ENCODE assay signal across 1 cellular context in genomic region chr5:108531367-108532211, GRCh38.
TF ChIP-seq lines count a peak whose summit lies in the region.

No MANE protein-coding gene starts in this region.

TF ChIP-seq in K562, 482 proteins besides CTCF, POLR2A, EP300 and RAD21 (continued from another document and continues in another):
- TF ChIP-seq, protein P1, sequence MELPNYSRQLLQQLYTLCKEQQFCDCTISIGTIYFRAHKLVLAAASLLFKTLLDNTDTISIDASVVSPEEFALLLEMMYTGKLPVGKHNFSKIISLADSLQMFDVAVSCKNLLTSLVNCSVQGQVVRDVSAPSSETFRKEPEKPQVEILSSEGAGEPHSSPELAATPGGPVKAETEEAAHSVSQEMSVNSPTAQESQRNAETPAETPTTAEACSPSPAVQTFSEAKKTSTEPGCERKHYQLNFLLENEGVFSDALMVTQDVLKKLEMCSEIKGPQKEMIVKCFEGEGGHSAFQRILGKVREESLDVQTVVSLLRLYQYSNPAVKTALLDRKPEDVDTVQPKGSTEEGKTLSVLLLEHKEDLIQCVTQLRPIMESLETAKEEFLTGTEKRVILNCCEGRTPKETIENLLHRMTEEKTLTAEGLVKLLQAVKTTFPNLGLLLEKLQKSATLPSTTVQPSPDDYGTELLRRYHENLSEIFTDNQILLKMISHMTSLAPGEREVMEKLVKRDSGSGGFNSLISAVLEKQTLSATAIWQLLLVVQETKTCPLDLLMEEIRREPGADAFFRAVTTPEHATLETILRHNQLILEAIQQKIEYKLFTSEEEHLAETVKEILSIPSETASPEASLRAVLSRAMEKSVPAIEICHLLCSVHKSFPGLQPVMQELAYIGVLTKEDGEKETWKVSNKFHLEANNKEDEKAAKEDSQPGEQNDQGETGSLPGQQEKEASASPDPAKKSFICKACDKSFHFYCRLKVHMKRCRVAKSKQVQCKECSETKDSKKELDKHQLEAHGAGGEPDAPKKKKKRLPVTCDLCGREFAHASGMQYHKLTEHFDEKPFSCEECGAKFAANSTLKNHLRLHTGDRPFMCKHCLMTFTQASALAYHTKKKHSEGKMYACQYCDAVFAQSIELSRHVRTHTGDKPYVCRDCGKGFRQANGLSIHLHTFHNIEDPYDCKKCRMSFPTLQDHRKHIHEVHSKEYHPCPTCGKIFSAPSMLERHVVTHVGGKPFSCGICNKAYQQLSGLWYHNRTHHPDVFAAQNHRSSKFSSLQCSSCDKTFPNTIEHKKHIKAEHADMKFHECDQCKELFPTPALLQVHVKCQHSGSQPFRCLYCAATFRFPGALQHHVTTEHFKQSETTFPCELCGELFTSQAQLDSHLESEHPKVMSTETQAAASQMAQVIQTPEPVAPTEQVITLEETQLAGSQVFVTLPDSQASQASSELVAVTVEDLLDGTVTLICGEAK (IDR thresholded peaks at IDR 0.05) = no peak
- TF ChIP-seq, protein P1 (CRISPR knock-in tag; IDR thresholded peaks at IDR 0.05) = peak; percentile 37; the same call in 1 of the 2 replicates
- TF ChIP-seq SIX5 (IDR thresholded peaks at IDR 0.05; ENCODE audit: borderline replicate concordance in 1 of 2, insufficient read depth in 1 of 2, low read depth in 1 of 2, low read length in 2 of 2) = no peak
- no peak for TF ChIP-seq SIRT6 (IDR thresholded peaks at IDR 0.05; ENCODE audit: low read depth, low read length)
- TF ChIP-seq MIER1 (IDR thresholded peaks at IDR 0.05; ENCODE audit: low read depth) = no peak
- TF ChIP-seq, protein P2, sequence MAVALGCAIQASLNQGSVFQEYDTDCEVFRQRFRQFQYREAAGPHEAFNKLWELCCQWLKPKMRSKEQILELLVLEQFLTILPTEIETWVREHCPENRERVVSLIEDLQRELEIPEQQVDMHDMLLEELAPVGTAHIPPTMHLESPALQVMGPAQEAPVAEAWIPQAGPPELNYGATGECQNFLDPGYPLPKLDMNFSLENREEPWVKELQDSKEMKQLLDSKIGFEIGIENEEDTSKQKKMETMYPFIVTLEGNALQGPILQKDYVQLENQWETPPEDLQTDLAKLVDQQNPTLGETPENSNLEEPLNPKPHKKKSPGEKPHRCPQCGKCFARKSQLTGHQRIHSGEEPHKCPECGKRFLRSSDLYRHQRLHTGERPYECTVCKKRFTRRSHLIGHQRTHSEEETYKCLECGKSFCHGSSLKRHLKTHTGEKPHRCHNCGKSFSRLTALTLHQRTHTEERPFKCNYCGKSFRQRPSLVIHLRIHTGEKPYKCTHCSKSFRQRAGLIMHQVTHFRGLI (CRISPR knock-in tag; IDR thresholded peaks at IDR 0.05) = peak; percentile 99
- TF ChIP-seq, protein P3, sequence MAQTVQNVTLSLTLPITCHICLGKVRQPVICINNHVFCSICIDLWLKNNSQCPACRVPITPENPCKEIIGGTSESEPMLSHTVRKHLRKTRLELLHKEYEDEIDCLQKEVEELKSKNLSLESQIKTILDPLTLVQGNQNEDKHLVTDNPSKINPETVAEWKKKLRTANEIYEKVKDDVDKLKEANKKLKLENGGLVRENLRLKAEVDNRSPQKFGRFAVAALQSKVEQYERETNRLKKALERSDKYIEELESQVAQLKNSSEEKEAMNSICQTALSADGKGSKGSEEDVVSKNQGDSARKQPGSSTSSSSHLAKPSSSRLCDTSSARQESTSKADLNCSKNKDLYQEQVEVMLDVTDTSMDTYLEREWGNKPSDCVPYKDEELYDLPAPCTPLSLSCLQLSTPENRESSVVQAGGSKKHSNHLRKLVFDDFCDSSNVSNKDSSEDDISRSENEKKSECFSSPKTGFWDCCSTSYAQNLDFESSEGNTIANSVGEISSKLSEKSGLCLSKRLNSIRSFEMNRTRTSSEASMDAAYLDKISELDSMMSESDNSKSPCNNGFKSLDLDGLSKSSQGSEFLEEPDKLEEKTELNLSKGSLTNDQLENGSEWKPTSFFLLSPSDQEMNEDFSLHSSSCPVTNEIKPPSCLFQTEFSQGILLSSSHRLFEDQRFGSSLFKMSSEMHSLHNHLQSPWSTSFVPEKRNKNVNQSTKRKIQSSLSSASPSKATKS (CRISPR knock-in tag; IDR thresholded peaks at IDR 0.05) = peak; percentile 98
- peak; percentile 98 for TF ChIP-seq ARID1B (IDR thresholded peaks at IDR 0.05)
- peak; percentile 95 for TF ChIP-seq SMARCA4 (IDR thresholded peaks at IDR 0.05)
- TF ChIP-seq CEBPB (tag; IDR thresholded peaks at IDR 0.05) = peak; percentile 78
- TF ChIP-seq U2AF2 (optimal IDR thresholded peaks at IDR 0.05; ENCODE audit: low read depth, low read length) = no peak
- TF ChIP-seq ZSCAN29 (IDR thresholded peaks at IDR 0.05) = no peak
- peak; percentile 99 for TF ChIP-seq HBP1 (CRISPR knock-in tag; IDR thresholded peaks at IDR 0.05)
- TF ChIP-seq SAP30 (IDR thresholded peaks at IDR 0.05; ENCODE audit: borderline replicate concordance, insufficient read depth, low read depth, low read length, poor library complexity, severe bottlenecking) = no peak
- no peak for TF ChIP-seq SREBF1 (IDR thresholded peaks at IDR 0.05; ENCODE audit: borderline replicate concordance, low read depth, low read length)
- no peak for TF ChIP-seq RB1 (IDR thresholded peaks at IDR 0.05; ENCODE audit: low read depth)
- TF ChIP-seq MCM3 (IDR thresholded peaks at IDR 0.05) = no peak
- TF ChIP-seq, protein P4, sequence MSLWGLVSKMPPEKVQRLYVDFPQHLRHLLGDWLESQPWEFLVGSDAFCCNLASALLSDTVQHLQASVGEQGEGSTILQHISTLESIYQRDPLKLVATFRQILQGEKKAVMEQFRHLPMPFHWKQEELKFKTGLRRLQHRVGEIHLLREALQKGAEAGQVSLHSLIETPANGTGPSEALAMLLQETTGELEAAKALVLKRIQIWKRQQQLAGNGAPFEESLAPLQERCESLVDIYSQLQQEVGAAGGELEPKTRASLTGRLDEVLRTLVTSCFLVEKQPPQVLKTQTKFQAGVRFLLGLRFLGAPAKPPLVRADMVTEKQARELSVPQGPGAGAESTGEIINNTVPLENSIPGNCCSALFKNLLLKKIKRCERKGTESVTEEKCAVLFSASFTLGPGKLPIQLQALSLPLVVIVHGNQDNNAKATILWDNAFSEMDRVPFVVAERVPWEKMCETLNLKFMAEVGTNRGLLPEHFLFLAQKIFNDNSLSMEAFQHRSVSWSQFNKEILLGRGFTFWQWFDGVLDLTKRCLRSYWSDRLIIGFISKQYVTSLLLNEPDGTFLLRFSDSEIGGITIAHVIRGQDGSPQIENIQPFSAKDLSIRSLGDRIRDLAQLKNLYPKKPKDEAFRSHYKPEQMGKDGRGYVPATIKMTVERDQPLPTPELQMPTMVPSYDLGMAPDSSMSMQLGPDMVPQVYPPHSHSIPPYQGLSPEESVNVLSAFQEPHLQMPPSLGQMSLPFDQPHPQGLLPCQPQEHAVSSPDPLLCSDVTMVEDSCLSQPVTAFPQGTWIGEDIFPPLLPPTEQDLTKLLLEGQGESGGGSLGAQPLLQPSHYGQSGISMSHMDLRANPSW (CRISPR knock-in tag; IDR thresholded peaks at IDR 0.05) = no peak
- TF ChIP-seq TRIM24 (IDR thresholded peaks at IDR 0.05) = peak; percentile 97 to 99
- TF ChIP-seq ZNF77 (CRISPR knock-in tag; IDR thresholded peaks at IDR 0.05) = peak; percentile 92
- TF ChIP-seq CBX8 (IDR thresholded peaks at IDR 0.05; ENCODE audit: borderline replicate concordance, extremely low read depth, low read depth, low read length, poor library complexity, severe bottlenecking) = no peak
- TF ChIP-seq WHSC1 (IDR thresholded peaks at IDR 0.05; ENCODE audit: low read length) = no peak
- TF ChIP-seq, protein P5, sequence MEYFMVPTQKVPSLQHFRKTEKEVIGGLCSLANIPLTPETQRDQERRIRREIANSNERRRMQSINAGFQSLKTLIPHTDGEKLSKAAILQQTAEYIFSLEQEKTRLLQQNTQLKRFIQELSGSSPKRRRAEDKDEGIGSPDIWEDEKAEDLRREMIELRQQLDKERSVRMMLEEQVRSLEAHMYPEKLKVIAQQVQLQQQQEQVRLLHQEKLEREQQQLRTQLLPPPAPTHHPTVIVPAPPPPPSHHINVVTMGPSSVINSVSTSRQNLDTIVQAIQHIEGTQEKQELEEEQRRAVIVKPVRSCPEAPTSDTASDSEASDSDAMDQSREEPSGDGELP (CRISPR knock-in tag; IDR thresholded peaks at IDR 0.05; ENCODE audit: borderline replicate concordance) = peak; percentile 44
- peak; percentile 94 for TF ChIP-seq TFE3 (CRISPR knock-in tag; IDR thresholded peaks at IDR 0.05)
- no peak for TF ChIP-seq TBP (optimal IDR thresholded peaks at IDR 0.05; ENCODE audit: low read depth, low read length)
- peak; percentile 100 for TF ChIP-seq MECOM (CRISPR knock-in tag; IDR thresholded peaks at IDR 0.05)
- TF ChIP-seq TAF15 (IDR thresholded peaks at IDR 0.05; ENCODE audit: low read depth, low read length) = no peak
- TF ChIP-seq ELF4 (CRISPR knock-in tag; IDR thresholded peaks at IDR 0.05) = peak; percentile 100
- TF ChIP-seq, protein P6, sequence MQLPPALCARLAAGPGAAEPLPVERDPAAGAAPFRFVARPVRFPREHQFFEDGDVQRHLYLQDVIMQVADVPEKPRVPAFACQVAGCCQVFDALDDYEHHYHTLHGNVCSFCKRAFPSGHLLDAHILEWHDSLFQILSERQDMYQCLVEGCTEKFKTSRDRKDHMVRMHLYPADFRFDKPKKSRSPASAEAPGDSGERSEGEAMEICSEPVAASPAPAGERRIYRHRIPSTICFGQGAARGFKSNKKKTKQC (CRISPR knock-in tag; IDR thresholded peaks at IDR 0.05) = no peak
- no peak for TF ChIP-seq PCBP2 (IDR thresholded peaks at IDR 0.05; ENCODE audit: low read depth, low read length, poor library complexity, severe bottlenecking)
- TF ChIP-seq CBFB (CRISPR knock-in tag; IDR thresholded peaks at IDR 0.05) = no peak
- TF ChIP-seq EHMT2 (IDR thresholded peaks at IDR 0.05) = peak; percentile 36; the same call in 1 of the 2 replicates
- TF ChIP-seq SAFB2 (IDR thresholded peaks at IDR 0.05; ENCODE audit: borderline replicate concordance, low read depth, low read length, severe bottlenecking) = no peak
- TF ChIP-seq, protein P7, sequence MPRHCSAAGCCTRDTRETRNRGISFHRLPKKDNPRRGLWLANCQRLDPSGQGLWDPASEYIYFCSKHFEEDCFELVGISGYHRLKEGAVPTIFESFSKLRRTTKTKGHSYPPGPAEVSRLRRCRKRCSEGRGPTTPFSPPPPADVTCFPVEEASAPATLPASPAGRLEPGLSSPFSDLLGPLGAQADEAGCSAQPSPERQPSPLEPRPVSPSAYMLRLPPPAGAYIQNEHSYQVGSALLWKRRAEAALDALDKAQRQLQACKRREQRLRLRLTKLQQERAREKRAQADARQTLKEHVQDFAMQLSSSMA (CRISPR knock-in tag; IDR thresholded peaks at IDR 0.05) = peak; percentile 83; the same call in 1 of the 2 replicates
- TF ChIP-seq ZSCAN32 (CRISPR knock-in tag; IDR thresholded peaks at IDR 0.05) = peak; percentile 98
- TF ChIP-seq EGR1 (conservative IDR thresholded peaks at IDR 0.05) = no peak
- TF ChIP-seq KAT2B (IDR thresholded peaks at IDR 0.05; ENCODE audit: low read depth, low read length) = no peak
- TF ChIP-seq, protein P8, sequence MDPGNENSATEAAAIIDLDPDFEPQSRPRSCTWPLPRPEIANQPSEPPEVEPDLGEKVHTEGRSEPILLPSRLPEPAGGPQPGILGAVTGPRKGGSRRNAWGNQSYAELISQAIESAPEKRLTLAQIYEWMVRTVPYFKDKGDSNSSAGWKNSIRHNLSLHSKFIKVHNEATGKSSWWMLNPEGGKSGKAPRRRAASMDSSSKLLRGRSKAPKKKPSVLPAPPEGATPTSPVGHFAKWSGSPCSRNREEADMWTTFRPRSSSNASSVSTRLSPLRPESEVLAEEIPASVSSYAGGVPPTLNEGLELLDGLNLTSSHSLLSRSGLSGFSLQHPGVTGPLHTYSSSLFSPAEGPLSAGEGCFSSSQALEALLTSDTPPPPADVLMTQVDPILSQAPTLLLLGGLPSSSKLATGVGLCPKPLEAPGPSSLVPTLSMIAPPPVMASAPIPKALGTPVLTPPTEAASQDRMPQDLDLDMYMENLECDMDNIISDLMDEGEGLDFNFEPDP (CRISPR knock-in tag; IDR thresholded peaks at IDR 0.05) = peak; percentile 99
- peak; percentile 98 for TF ChIP-seq ZNF316 (IDR thresholded peaks at IDR 0.05)
